In the genomic region with DNA sequence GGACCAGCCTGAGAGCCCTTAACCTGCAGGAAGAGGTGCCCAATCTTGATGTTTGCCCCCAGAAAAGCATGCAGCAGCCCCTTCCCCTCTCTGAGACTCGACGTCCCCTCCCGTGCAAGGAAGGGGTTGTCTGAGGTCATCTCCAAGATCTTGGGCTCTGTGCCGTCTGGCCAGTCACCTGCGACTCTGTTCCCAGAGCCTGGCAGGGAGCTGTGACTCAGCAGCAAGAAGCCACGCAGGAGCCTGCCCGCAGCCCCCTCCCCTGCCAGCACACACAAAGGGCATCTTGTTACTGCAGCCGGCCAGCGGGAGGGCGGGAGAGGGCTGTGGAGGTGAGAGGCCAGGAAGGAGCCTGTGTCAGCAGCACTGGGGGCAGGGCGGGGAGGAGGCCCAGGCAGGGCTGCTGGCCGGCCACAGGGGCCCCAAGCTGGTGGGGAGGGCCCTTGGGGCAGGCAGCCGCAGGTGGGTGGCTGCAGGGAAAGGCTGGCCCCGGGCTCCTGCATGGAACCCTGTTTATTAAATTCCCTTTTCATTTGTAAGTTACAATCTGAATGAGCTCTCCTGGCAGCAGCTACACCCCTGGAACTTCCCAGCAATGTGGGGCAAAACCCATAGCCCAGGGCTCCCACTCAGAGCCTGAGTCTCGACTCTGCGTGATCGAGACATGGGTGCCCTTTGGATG, we compare ENCODE assay signal across 8 cellular contexts.
DNase-seq lines count a peak whose midpoint lies in the region; ATAC-seq and TF ChIP-seq lines count a peak whose summit lies in the region.

No MANE protein-coding gene starts in this region.

- peak; percentile 90 for DNase-seq in ELF-1 (ENCODE audit: low read depth, low spot score)
- DNase-seq in NCI-H69 (lab: John Stamatoyannopoulos, UW) = peak; percentile 78
- DNase-seq in endothelial cell (ENCODE audit: low spot score) = peak; percentile 33
- DNase-seq in osteocyte (ENCODE audit: extremely low spot score, unreplicated experiment) = no peak
- DNase-seq in NCI-H2081 (lab: John Stamatoyannopoulos, UW) = no peak
- no peak for DNase-seq in NCI-H446 treated with DMSO at 0.1 percent for 48 hours (lab: John Stamatoyannopoulos, UW)
- DNase-seq in immature natural killer cell = no peak

- ATAC-seq in GM18517 (IDR thresholded peaks at IDR 0.05; ENCODE audit: unreplicated experiment) = no peak

- H3K27me3 Mint-ChIP-seq in endothelial cell (ENCODE audit: unreplicated experiment) (peaks cover 6% of the 10 kb centered on the region), osteocyte (ENCODE audit: unreplicated experiment) (no peaks in the 10 kb centered on the region), immature natural killer cell (ENCODE audit: low read depth in 3 of 3) (peaks cover 3 to 5% (median 3%) of the 10 kb centered on the region in 3 donors)

- H3K9me3 Mint-ChIP-seq in endothelial cell (ENCODE audit: unreplicated experiment) (no peaks in the 10 kb centered on the region), osteocyte (ENCODE audit: unreplicated experiment) (no peaks in the 10 kb centered on the region), immature natural killer cell (no peaks in the 10 kb centered on the region)

- TF ChIP-seq CTCF in endothelial cell (IDR thresholded peaks at IDR 0.05; ENCODE audit: unreplicated experiment) = no peak
- TF ChIP-seq CTCF in osteocyte (IDR thresholded peaks at IDR 0.05) = no peak

- H3K27ac Mint-ChIP-seq in endothelial cell (ENCODE audit: unreplicated experiment) (no peak overlapping the region), osteocyte (ENCODE audit: unreplicated experiment) (peak overlapping the region; percentile 85), immature natural killer cell (no peak overlapping the region)

- H3K4me3 Mint-ChIP-seq in endothelial cell (ENCODE audit: unreplicated experiment) (no peak overlapping the region), osteocyte (ENCODE audit: unreplicated experiment) (no peak overlapping the region), immature natural killer cell (no peak overlapping the region)

- H3K4me1 Mint-ChIP-seq in endothelial cell (ENCODE audit: unreplicated experiment) (peaks cover 40% of the 10 kb centered on the region), osteocyte (ENCODE audit: unreplicated experiment) (peaks cover 81% of the 10 kb centered on the region), immature natural killer cell (no peaks in the 10 kb centered on the region)

- H3K36me3 Mint-ChIP-seq in endothelial cell (ENCODE audit: low read depth, unreplicated experiment) (no peaks in the 10 kb centered on the region), osteocyte (ENCODE audit: unreplicated experiment) (no peaks in the 10 kb centered on the region), immature natural killer cell (peaks cover 0 to 4% (median 0%) of the 10 kb centered on the region in 3 donors)

Comparison
In these comparisons a context has a peak if more than half of its experiments do, and no peak if none do; other contexts are left out.
1. DNase-seq: peak in ELF-1 (single experiment), NCI-H69 (single experiment) and endothelial cell (single experiment); none in osteocyte (single experiment), NCI-H2081 (0 of 2), NCI-H446 treated with DMSO at 0.1 percent for 48 hours (single experiment) and immature natural killer cell (0 of 3).